ENCODE assay signal across 7 cellular contexts in genomic region chr9:113219972-113220371, GRCh38. TPM values are rescaled to one million over a fixed set of nuclear protein-coding genes. Genes with fewer than 3 reads are reported as not detected.
A peak's percentile ranks its signal among the peaks of the same experiment; 100 is the strongest.
DNase-seq lines count a peak whose midpoint lies in the region; ATAC-seq, FAIRE-seq and TF ChIP-seq lines count a peak whose summit lies in the region.

No MANE protein-coding gene starts in this region.

- in situ Hi-C loops in K562 (cut with MboI): no loop called here

- CTCF ChIA-PET in K562 (lab: Yijun Ruan, JAX; ENCODE audit: low intra/inter-chr PET ratio): no interaction called here
- CTCF ChIA-PET in RWPE1 (lab: Yijun Ruan, JAX): interaction anchor here (2.2 kb wide), 1 partner anchor 107 kb away, joined by 7 read pairs; no protein-coding TSS in a partner anchor

- TF ChIP-seq POLR2A in GM12892 (IDR thresholded peaks at IDR 0.05; ENCODE audit: low read depth, low read length): no peak
- TF ChIP-seq POLR2A in K562 (conservative IDR thresholded peaks at IDR 0.05): no peak

- H3K9ac ChIP-seq in K562 (ENCODE audit: insufficient read depth in 1 of 2, low read depth in 2 of 2, low read length in 2 of 2): peak overlapping the region in 1 of 2 experiments; percentile 79; a peak in 2 of 4 replicates
- H3K9ac ChIP-seq in mucosa of stomach (ENCODE audit: low read length): peak overlapping the region; percentile 93

- TF ChIP-seq EP300 in K562 (IDR thresholded peaks at IDR 0.05; ENCODE audit: low read length): no peak

- TF ChIP-seq RAD21 in K562 (CRISPR knock-in tag; conservative IDR thresholded peaks at IDR 0.05 in 1 of 2, IDR thresholded peaks at IDR 0.05 in 1 of 2): no peak

- H4K20me1 ChIP-seq in K562 (replicated peaks; ENCODE audit: control insufficient read depth, insufficient read depth, low read length): 0 out of 2 replicates have a peak, but pooled peaks cover 2% of the 10 kb centered on the region

- H3K9me1 ChIP-seq in K562 (ENCODE audit: control insufficient read depth, insufficient read depth, low read length): no peaks in the 10 kb centered on the region

- H3K4me2 ChIP-seq in K562 (ENCODE audit: insufficient read depth, low read length): peak overlapping the region; percentile 95

- FAIRE-seq in GM12892 (lab: Jason Lieb, UNC) (peak; percentile 84), K562 (lab: Jason Lieb, UNC) (no peak)

- POLR2A ChIA-PET in K562 (lab: Yijun Ruan, JAX) (interaction anchor here (1.6 to 2.9 kb wide), 3 partner anchors 8 to 76 kb away, joined by 4 to 18 read pairs (median 9); no protein-coding TSS in a partner anchor), RWPE1 (lab: Yijun Ruan, JAX; ENCODE audit: low non-redundant PET) (no interaction called here)

- intact Hi-C loops in K562 (cut with micrococcal nuclease): loop anchor here (2.0 kb wide), 1 partner anchor 55 kb away; the partner anchor contains the start of genes CDC26 and PRPF4

- H3K36me3 ChIP-seq in KOPT-K1 (ENCODE audit: insufficient read depth, low read length) (peaks cover 6% of the 10 kb centered on the region; the same call in 1 of the 2 replicates), K562 (ENCODE audit: control insufficient read depth, insufficient read depth, low read length) (peaks cover 20% of the 10 kb centered on the region; the same call in 1 of the 3 replicates), mucosa of stomach (ENCODE audit: control insufficient read depth, insufficient read depth, low read length) (no peaks in the 10 kb centered on the region)

- DNase-seq in GM12892 (ENCODE audit: insufficient read length) (no peak), K562 (ENCODE audit: extremely low read depth in 1 of 4, low spot score in 3 of 4) (peak in 1 of 4 experiments; percentile 21), RWPE1 (ENCODE audit: low spot score) (no peak)

- H3K27me3 ChIP-seq in K562 (ENCODE audit: control insufficient read depth in 2 of 2, insufficient read depth in 2 of 2, low read length in 2 of 2) (no peaks in the 10 kb centered on the region), mucosa of stomach (ENCODE audit: control insufficient read depth, insufficient read depth, low read length) (no peaks in the 10 kb centered on the region)

- H3K9me3 ChIP-seq in KOPT-K1 (ENCODE audit: insufficient read depth, low read length, poor library complexity, severe bottlenecking) (no peaks in the 10 kb centered on the region), K562 (replicated peaks; ENCODE audit: control insufficient read depth, insufficient read depth, low read depth, low read length) (no peaks in the 10 kb centered on the region), mucosa of stomach (ENCODE audit: control insufficient read depth, low read length) (no peaks in the 10 kb centered on the region)

- H3K27ac ChIP-seq in KOPT-K1 (ENCODE audit: low read depth, low read length, poor library complexity, severe bottlenecking) (peak overlapping the region; percentile 79), K562 (ENCODE audit: extremely low read depth, low read depth, low read length) (peak overlapping the region; percentile 71), RWPE1 (no peak overlapping the region)

- H3K4me1 ChIP-seq in K562 (replicated peaks in 1 of 2; ENCODE audit: control insufficient read depth in 2 of 2, insufficient read depth in 2 of 2, low read length in 2 of 2) (peaks cover 3 to 24% of the 10 kb centered on the region in 2 experiments; a peak in 3 of 5 replicates), mucosa of stomach (ENCODE audit: control insufficient read depth, insufficient read depth, low read length) (peaks cover 34% of the 10 kb centered on the region)

- 0% methylated on average over 1 of the region's 1 CpG for WGBS in K562 (ENCODE audit: insufficient coverage, low coverage, missing lambda C conversion rate)

- peaks cover 78% of the 10 kb centered on the region for H3K79me2 ChIP-seq in K562 (ENCODE audit: control insufficient read depth, insufficient read depth, low read length)

- H3K4me3 ChIP-seq in K562 (peak overlapping the region; percentile 76), mucosa of stomach (ENCODE audit: low read length) (no peak overlapping the region)

- peak overlapping the region; percentile 18; the same call in 1 of the 2 replicates for H2AFZ ChIP-seq in K562 (ENCODE audit: low read depth, low read length)

- ATAC-seq in GM21717 (IDR thresholded peaks at IDR 0.05; ENCODE audit: unreplicated experiment): peak; percentile 47
- no peak for ATAC-seq in K562
- ATAC-seq in HG02840 (IDR thresholded peaks at IDR 0.05; ENCODE audit: low FRiP score, unreplicated experiment): no peak

- TF ChIP-seq CTCF in K562 (IDR thresholded peaks at IDR 0.05 in 2 of 3, conservative IDR thresholded peaks at IDR 0.05 in 1 of 3; ENCODE audit: insufficient read depth in 2 of 3, low read depth in 1 of 3, low read length in 3 of 3): no peak
- TF ChIP-seq CTCF in RWPE1 (conservative IDR thresholded peaks at IDR 0.05; ENCODE audit: low read depth): no peak

- no TSS peak for BruUV-seq in K562 (replicated peaks; lab: Mats Ljungman, UMichigan)

RNA-seq across cellular contexts. Expression of gene FKBP15, which starts 1.1 kb away (rescaled TPM):
- polyA plus RNA-seq in GM12892 (2012; ENCODE audit: missing spikeins): 20.4 TPM
- 86.3 and 101 TPM in 2 replicates for total RNA-seq in K562 (2011; cell fraction: chromatin; rRNA removed; ENCODE audit: low replicate concordance)
- total RNA-seq in K562 (2011; cell fraction: nucleolus; rRNA removed): 43.7 and 47.4 TPM in 2 replicates
- total RNA-seq in K562 (2011; cell fraction: nucleoplasm; rRNA removed): 73.0 and 105 TPM in 2 replicates
- total RNA-seq in K562 (2014; rRNA removed) (15.2 and 18.3 TPM in 2 replicates), K562 (2014; rRNA removed; fragmentation: Illumina TruSeq; extraction: Trizol) (16.3 and 18.1 TPM in 2 replicates), K562 (2015; rRNA removed; fragmentation: Illumina TruSeq; extraction: Trizol) (20.1 and 21.6 TPM in 2 replicates), K562 (2021) (17.9 and 18.9 TPM in 2 replicates)
- polyA plus RNA-seq in K562 (2011; rRNA removed) (38.0 and 45.2 TPM in 2 replicates), K562 (2014; fragmentation: Illumina TruSeq; extraction: Trizol) (19.5 and 23.2 TPM in 2 replicates), K562 (2014; fragmentation: Nextera tagmentation; extraction: Ambion mirVana) (10 to 100 TPM in 1 of 2 experiments, 1 to 10 TPM in 1; 8.7 to 15.3 TPM), K562 (2014; rRNA removed) (17.9 and 18.9 TPM in 2 replicates)
- 23.5 and 35.7 TPM in 2 replicates for polyA plus RNA-seq in K562 (2011; cell fraction: cytosol; rRNA removed)
- polyA plus RNA-seq in K562 (2011; cell fraction: nucleus; rRNA removed): 119 and 124 TPM in 2 replicates
- polyA plus RNA-seq in K562 (2012): 15.5 and 15.7 TPM in 2 replicates
- polyA minus RNA-seq in K562 (2011; rRNA and poly(A)+ RNA removed): 63.8 and 69.0 TPM in 2 replicates
- 13.3 and 21.6 TPM in 2 replicates for polyA minus RNA-seq in K562 (2011; cell fraction: cytosol; rRNA and poly(A)+ RNA removed)
- 63.8 and 108 TPM in 2 replicates for polyA minus RNA-seq in K562 (2011; cell fraction: nucleus; rRNA and poly(A)+ RNA removed)

RNA-seq across cellular contexts. Expression of gene SLC31A1, which starts 1.4 kb away (rescaled TPM):
- 13.5 TPM for polyA plus RNA-seq in GM12892 (2012; ENCODE audit: missing spikeins)
- total RNA-seq in K562 (2011; cell fraction: chromatin; rRNA removed; ENCODE audit: low replicate concordance): 27.5 and 46.2 TPM in 2 replicates
- 29.9 and 34.7 TPM in 2 replicates for total RNA-seq in K562 (2011; cell fraction: nucleolus; rRNA removed)
- 63.7 and 98.0 TPM in 2 replicates for total RNA-seq in K562 (2011; cell fraction: nucleoplasm; rRNA removed)
- 15.4 and 17.2 TPM in 2 replicates for total RNA-seq in K562 (2014; rRNA removed)
- total RNA-seq in K562 (2014; rRNA removed; fragmentation: Illumina TruSeq; extraction: Trizol): 28.6 and 29.9 TPM in 2 replicates
- total RNA-seq in K562 (2015; rRNA removed; fragmentation: Illumina TruSeq; extraction: Trizol): 17.3 and 19.7 TPM in 2 replicates
- 25.8 and 25.9 TPM in 2 replicates for total RNA-seq in K562 (2021)
- 39.3 and 40.7 TPM in 2 replicates for polyA plus RNA-seq in K562 (2011; rRNA removed)
- 23.0 and 45.3 TPM in 2 replicates for polyA plus RNA-seq in K562 (2011; cell fraction: cytosol; rRNA removed)
- 5.1 and 7.0 TPM in 2 replicates for polyA plus RNA-seq in K562 (2011; cell fraction: nucleus; rRNA removed)
- polyA plus RNA-seq in K562 (2012): 28.0 and 65.7 TPM in 2 replicates
- 32.0 and 34.6 TPM in 2 replicates for polyA plus RNA-seq in K562 (2014; fragmentation: Illumina TruSeq; extraction: Trizol)
- polyA plus RNA-seq in K562 (2014; fragmentation: Nextera tagmentation; extraction: Ambion mirVana): 10 to 100 TPM; 21.7 to 30.7 TPM
- polyA plus RNA-seq in K562 (2014; rRNA removed): 19.7 and 25.4 TPM in 2 replicates
- polyA minus RNA-seq in K562 (2011; rRNA and poly(A)+ RNA removed): 41.4 and 42.7 TPM in 2 replicates
- polyA minus RNA-seq in K562 (2011; cell fraction: cytosol; rRNA and poly(A)+ RNA removed): 14.0 and 17.5 TPM in 2 replicates
- 7.4 and 12.8 TPM in 2 replicates for polyA minus RNA-seq in K562 (2011; cell fraction: nucleus; rRNA and poly(A)+ RNA removed)

RNA-seq across cellular contexts. Expression of gene CDC26, which starts 55.4 kb away (rescaled TPM):
- polyA plus RNA-seq in GM12892 (2012; ENCODE audit: missing spikeins): 38.7 TPM
- 6.0 and 15.5 TPM in 2 replicates for total RNA-seq in K562 (2011; cell fraction: chromatin; rRNA removed; ENCODE audit: low replicate concordance)
- total RNA-seq in K562 (2011; cell fraction: nucleolus; rRNA removed): 3.7 and 4.7 TPM in 2 replicates
- 6.2 and 8.5 TPM in 2 replicates for total RNA-seq in K562 (2011; cell fraction: nucleoplasm; rRNA removed)
- total RNA-seq in K562 (2014; rRNA removed) (38.9 and 49.8 TPM in 2 replicates), K562 (2014; rRNA removed; fragmentation: Illumina TruSeq; extraction: Trizol) (60.0 and 61.5 TPM in 2 replicates), K562 (2015; rRNA removed; fragmentation: Illumina TruSeq; extraction: Trizol) (63.9 and 65.3 TPM in 2 replicates), K562 (2021) (33.0 TPM in 2 replicates)
- polyA plus RNA-seq in K562 (2011; rRNA removed) (30.1 and 42.9 TPM in 2 replicates), K562 (2014; fragmentation: Illumina TruSeq; extraction: Trizol) (69.5 and 76.9 TPM in 2 replicates), K562 (2014; fragmentation: Nextera tagmentation; extraction: Ambion mirVana) (100 to 1,000 TPM; 132 to 147 TPM), K562 (2014; rRNA removed) (57.4 and 64.6 TPM in 2 replicates)
- polyA plus RNA-seq in K562 (2011; cell fraction: cytosol; rRNA removed): 7.1 and 20.4 TPM in 2 replicates
- polyA plus RNA-seq in K562 (2011; cell fraction: nucleus; rRNA removed): 9.9 and 13.4 TPM in 2 replicates
- polyA plus RNA-seq in K562 (2012): 24.7 and 64.4 TPM in 2 replicates
- polyA minus RNA-seq in K562 (2011; rRNA and poly(A)+ RNA removed): 29.1 and 33.8 TPM in 2 replicates
- polyA minus RNA-seq in K562 (2011; cell fraction: cytosol; rRNA and poly(A)+ RNA removed): 6.0 and 11.5 TPM in 2 replicates
- polyA minus RNA-seq in K562 (2011; cell fraction: nucleus; rRNA and poly(A)+ RNA removed): 3.5 and 8.0 TPM in 2 replicates

RNA-seq across cellular contexts. Expression of gene PRPF4, which starts 55.5 kb away (rescaled TPM):
- 24.1 TPM for polyA plus RNA-seq in GM12892 (2012; ENCODE audit: missing spikeins)
- total RNA-seq in K562 (2011; cell fraction: chromatin; rRNA removed; ENCODE audit: low replicate concordance): 40.6 and 50.9 TPM in 2 replicates
- 20.5 and 23.0 TPM in 2 replicates for total RNA-seq in K562 (2011; cell fraction: nucleolus; rRNA removed)
- total RNA-seq in K562 (2011; cell fraction: nucleoplasm; rRNA removed): 26.3 and 27.7 TPM in 2 replicates
- total RNA-seq in K562 (2014; rRNA removed): 36.2 and 39.8 TPM in 2 replicates
- total RNA-seq in K562 (2014; rRNA removed; fragmentation: Illumina TruSeq; extraction: Trizol): 42.4 and 45.0 TPM in 2 replicates
- total RNA-seq in K562 (2015; rRNA removed; fragmentation: Illumina TruSeq; extraction: Trizol): 52.7 and 53.2 TPM in 2 replicates
- 36.1 and 36.7 TPM in 2 replicates for total RNA-seq in K562 (2021)
- 18.3 and 26.1 TPM in 2 replicates for polyA plus RNA-seq in K562 (2011; rRNA removed)
- 19.0 and 20.2 TPM in 2 replicates for polyA plus RNA-seq in K562 (2011; cell fraction: cytosol; rRNA removed)
- 15.4 and 18.4 TPM in 2 replicates for polyA plus RNA-seq in K562 (2011; cell fraction: nucleus; rRNA removed)
- 26.0 and 38.2 TPM in 2 replicates for polyA plus RNA-seq in K562 (2012)
- polyA plus RNA-seq in K562 (2014; fragmentation: Illumina TruSeq; extraction: Trizol): 44.7 and 49.8 TPM in 2 replicates
- 10 to 100 TPM; 25.8 to 66.0 TPM for polyA plus RNA-seq in K562 (2014; fragmentation: Nextera tagmentation; extraction: Ambion mirVana)
- 29.5 and 30.2 TPM in 2 replicates for polyA plus RNA-seq in K562 (2014; rRNA removed)
- 19.3 and 21.5 TPM in 2 replicates for polyA minus RNA-seq in K562 (2011; rRNA and poly(A)+ RNA removed)
- 17.4 and 19.7 TPM in 2 replicates for polyA minus RNA-seq in K562 (2011; cell fraction: cytosol; rRNA and poly(A)+ RNA removed)
- 9.0 and 15.3 TPM in 2 replicates for polyA minus RNA-seq in K562 (2011; cell fraction: nucleus; rRNA and poly(A)+ RNA removed)
